Comparison of ENCODE assay signal across 9 cellular contexts in genomic region chr4:165470009-165470408, GRCh38.
"Had no signal": no experiment of that assay in that cellular context is flagged by ENCODE, and none has a peak within 500 bp of the region (broad histone marks: within the 10 kb centered on the region; RNA-seq: fewer than 3 reads in every experiment).

No MANE protein-coding gene starts in this region.

- H3K4me3 Mint-ChIP-seq: GM23338, H9 had no signal

- H3K4me3 ChIP-seq: GM23338 had no signal

- H3K27ac ChIP-seq: KMS-11 had no signal

- H3K4me1 Mint-ChIP-seq: GM23338, H9 had no signal

- FAIRE-seq: H1, H54, HTR-8/SVneo had no signal

- DNase-seq: H9, HCEC 1CT, IMR-90, KBM-7 had no signal

- H2AFZ ChIP-seq: GM23338 had no signal

- ATAC-seq: GM23338 had no signal

- H3K27ac Mint-ChIP-seq: GM23338, H9 had no signal

- H3K9ac ChIP-seq: KMS-11 had no signal

- H3K9me3 Mint-ChIP-seq: GM23338 had no signal

- H3K4me2 ChIP-seq: GM23338, KMS-11 had no signal
